ENCODE assay signal across 13 cellular contexts in the genomic region with DNA sequence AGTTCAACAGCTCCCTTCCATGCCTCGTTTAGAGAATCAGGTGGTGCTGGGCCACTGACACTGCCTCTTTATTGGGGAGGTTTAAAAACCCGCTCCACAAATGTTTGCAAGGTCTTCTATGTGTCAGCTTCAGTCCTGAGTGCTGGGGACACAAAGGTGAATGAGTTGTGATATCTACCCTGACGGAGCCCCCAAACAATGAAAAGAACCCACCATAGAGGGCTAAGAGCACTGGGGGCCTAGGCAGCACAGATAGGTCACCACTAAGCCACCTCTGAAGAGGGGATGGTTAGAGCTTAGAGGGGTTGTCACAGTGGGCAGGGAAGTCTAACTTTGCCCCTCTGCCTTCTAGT. TPM values are rescaled to one million over a fixed set of nuclear protein-coding genes. Genes with fewer than 3 reads are reported as not detected.
DNase-seq lines count a peak whose midpoint lies in the region; ATAC-seq and TF ChIP-seq lines count a peak whose summit lies in the region.
"Had no signal": no experiment of that assay in that cellular context is flagged by ENCODE, and none has a peak within 500 bp of the region (broad histone marks: within the 10 kb centered on the region; RNA-seq: fewer than 3 reads in every experiment).

No MANE protein-coding gene starts in this region.

- H3K9ac ChIP-seq in OCI-LY3 (ENCODE audit: low read length) (no peak overlapping the region), colonic mucosa (ENCODE audit: low read depth in 2 of 2, low read length in 2 of 2) (peak overlapping the region in 1 of 2 donors; percentile 32)
- H3K9ac ChIP-seq: KMS-11 had no signal

- H3K4me2 ChIP-seq in OCI-LY3 (ENCODE audit: low read length): peak overlapping the region; percentile 14
- H3K4me2 ChIP-seq: KMS-11 had no signal

- peaks cover 21 to 22% (median 21%) of the 10 kb centered on the region in 3 donors for H3K4me1 Mint-ChIP-seq in CD8-positive, alpha-beta memory T cell
- peaks cover 17% of the 10 kb centered on the region for H3K4me1 Mint-ChIP-seq in osteocyte (ENCODE audit: unreplicated experiment)

- H3K36me3 Mint-ChIP-seq in CD8-positive, alpha-beta memory T cell: peaks cover 0 to 53% (median 12%) of the 10 kb centered on the region in 3 donors
- no peaks in the 10 kb centered on the region for H3K36me3 Mint-ChIP-seq in osteocyte (ENCODE audit: unreplicated experiment)

- no peaks in the 10 kb centered on the region for H3K27me3 ChIP-seq in CD8-positive, alpha-beta memory T cell (ENCODE audit: insufficient read depth, low read length, poor library complexity, severe bottlenecking)
- H3K27me3 ChIP-seq in OCI-LY3 (ENCODE audit: low read depth, low read length): no peaks in the 10 kb centered on the region
- H3K27me3 ChIP-seq in colonic mucosa: no peaks in the 10 kb centered on the region

- peak overlapping the region in 1 of 7 donors; percentile 26 for H3K4me3 Mint-ChIP-seq in CD8-positive, alpha-beta memory T cell
- no peak overlapping the region for H3K4me3 Mint-ChIP-seq in osteocyte (ENCODE audit: unreplicated experiment)

- H3K4me1 ChIP-seq in CD8-positive, alpha-beta memory T cell (ENCODE audit: insufficient read depth, low read length): peaks cover 10% of the 10 kb centered on the region
- H3K4me1 ChIP-seq in OCI-LY3 (ENCODE audit: low read length): peaks cover 27% of the 10 kb centered on the region
- peaks cover 12% of the 10 kb centered on the region for H3K4me1 ChIP-seq in colonic mucosa

- ATAC-seq in HG02970 (IDR thresholded peaks at IDR 0.05; ENCODE audit: low FRiP score, unreplicated experiment): no peak

- H3K4me3 ChIP-seq in CD8-positive, alpha-beta memory T cell (ENCODE audit: low read length): no peak overlapping the region
- H3K4me3 ChIP-seq in OCI-LY3 (ENCODE audit: low read length) (no peak overlapping the region), colonic mucosa (no peak overlapping the region)

- no peaks in the 10 kb centered on the region for H3K27me3 Mint-ChIP-seq in CD8-positive, alpha-beta memory T cell
- H3K27me3 Mint-ChIP-seq in osteocyte (ENCODE audit: unreplicated experiment): no peaks in the 10 kb centered on the region

- no peak overlapping the region for H2AFZ ChIP-seq in OCI-LY3 (ENCODE audit: low read depth, low read length)

- H3K79me2 ChIP-seq in OCI-LY3 (ENCODE audit: low read length): no peaks in the 10 kb centered on the region

- POLR2A ChIA-PET in CD8-positive, alpha-beta memory T cell (lab: Charles Lee): no interaction called here

- no peak for DNase-seq in CD8-positive, alpha-beta memory T cell
- DNase-seq in colonic mucosa (no peak), osteocyte (ENCODE audit: extremely low spot score, unreplicated experiment) (peak; percentile 40), midbrain (lab: John Stamatoyannopoulos, UW) (no peak), OCI-M2 (lab: John Stamatoyannopoulos, UW; ENCODE audit: unreplicated experiment) (no peak)
- DNase-seq: anterior cingulate cortex; NCI-H187; NCI-H524 treated with DMSO at 0.1 percent for 48 hours; stimulated activated CD4-positive, alpha-beta T cell treated with anti-CD3 and anti-CD28 coated beads, Interleukin-2, amount 100 ng/mL, for 24 hours had no signal

- H3K27ac Mint-ChIP-seq in CD8-positive, alpha-beta memory T cell: peak overlapping the region; percentile 11 to 95 (median 87)
- H3K27ac Mint-ChIP-seq in osteocyte (ENCODE audit: unreplicated experiment): no peak overlapping the region

- intact Hi-C loops in colonic mucosa (cut with DNase I): loop anchor here (5.0 kb wide), 1 partner anchor 127 kb away; no protein-coding TSS in a partner anchor

- H3K9me3 ChIP-seq in CD8-positive, alpha-beta memory T cell (ENCODE audit: low read length): no peaks in the 10 kb centered on the region
- no peaks in the 10 kb centered on the region for H3K9me3 ChIP-seq in OCI-LY3 (ENCODE audit: insufficient read depth, low read length)
- no peaks in the 10 kb centered on the region for H3K9me3 ChIP-seq in colonic mucosa

- CTCF ChIA-PET in CD8-positive, alpha-beta memory T cell (lab: Charles Lee): no interaction called here

- H3K36me3 ChIP-seq in CD8-positive, alpha-beta memory T cell (ENCODE audit: insufficient read depth, low read length): peaks cover 6% of the 10 kb centered on the region
- H3K36me3 ChIP-seq in OCI-LY3 (replicated peaks; ENCODE audit: low read depth, low read length) (peaks cover 20% of the 10 kb centered on the region), colonic mucosa (no peaks in the 10 kb centered on the region)

- H3K27ac ChIP-seq in CD8-positive, alpha-beta memory T cell (ENCODE audit: low read depth, low read length): no peak overlapping the region
- H3K27ac ChIP-seq in OCI-LY3 (ENCODE audit: low read length) (peak overlapping the region; percentile 16), colonic mucosa (peak overlapping the region; percentile 34)
- H3K27ac ChIP-seq: C4-2B, KMS-11 had no signal

- TF ChIP-seq CTCF in OCI-LY3 (IDR thresholded peaks at IDR 0.05; ENCODE audit: low read depth, low read length) (no peak), colonic mucosa (IDR thresholded peaks at IDR 0.05) (no peak), osteocyte (IDR thresholded peaks at IDR 0.05) (no peak)

- no peaks in the 10 kb centered on the region for H4K20me1 ChIP-seq in OCI-LY3 (ENCODE audit: insufficient read depth, low read length)

- H3K9me3 Mint-ChIP-seq in CD8-positive, alpha-beta memory T cell: no peaks in the 10 kb centered on the region
- no peaks in the 10 kb centered on the region for H3K9me3 Mint-ChIP-seq in osteocyte (ENCODE audit: unreplicated experiment)

RNA-seq across cellular contexts. Expression of a gene that starts 22.0 kb away (rescaled TPM):
- total RNA-seq in CD8-positive, alpha-beta memory T cell: 1 to 10 TPM; 1.5 to 1.7 TPM
- polyA plus RNA-seq in CD8-positive, alpha-beta memory T cell: 8.5 TPM
- 10 to 100 TPM; 44.8 to 46.2 TPM for total RNA-seq in colonic mucosa
- 60.5 and 67.2 TPM in 2 replicates for total RNA-seq in osteocyte

Comparison
In these comparisons a context has a peak if more than half of its experiments do, and no peak if none do; other contexts are left out.
1. RNA of a gene that starts 22.0 kb away (total RNA-seq): 60.5 to 67.2 TPM in osteocyte and 44.8 to 46.2 TPM in colonic mucosa; 1.5 to 1.7 TPM in CD8-positive, alpha-beta memory T cell; every median in the first group is over 10 times any median in the second.